17 cellular contexts compared by ENCODE assay signal in the genomic region with DNA sequence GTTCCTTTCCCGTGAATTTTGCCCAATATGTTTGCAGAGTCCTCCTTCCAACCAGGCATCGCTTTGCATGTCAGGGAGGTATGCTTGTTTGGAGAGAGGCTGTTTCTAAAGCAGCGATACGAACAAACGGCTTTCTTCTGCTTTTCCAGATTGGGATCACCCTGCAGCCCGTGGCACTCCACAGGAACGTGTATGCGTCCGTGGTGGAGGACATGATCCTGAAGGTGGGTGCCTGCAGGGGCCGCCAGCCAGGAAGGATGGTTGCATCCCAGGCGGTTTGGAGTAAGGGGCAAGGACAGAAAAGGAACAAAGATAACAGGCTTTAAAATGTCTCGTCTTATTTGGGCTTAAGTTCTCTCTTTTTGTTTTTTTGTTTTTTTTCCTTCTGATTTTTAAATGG.
"Had no signal": no experiment of that assay in that cellular context is flagged by ENCODE, and none has a peak within 500 bp of the region (broad histone marks: within the 10 kb centered on the region; RNA-seq: fewer than 3 reads in every experiment).

No MANE protein-coding gene starts in this region.

- DNase-seq: activated CD4-positive, alpha-beta T cell treated with anti-CD3 and anti-CD28 coated beads for 48 hours; activated CD4-positive, alpha-beta T cell treated with anti-CD3 and anti-CD28 coated beads, Interleukin-2, amount 50 U/mL, for 48 hours; activated CD4-positive, CD25-positive, alpha-beta regulatory T cell treated with anti-CD3 and anti-CD28 coated beads, Interleukin-2, amount 50 U/mL, for 72 hours; activated CD8-positive, alpha-beta memory T cell treated with anti-CD3 and anti-CD28 coated beads, Interleukin-2, amount 10 ng/mL, durations not matched to agents 7 days and 5 days; activated gamma-delta T cell; activated naive CD4-positive, alpha-beta T cell treated with anti-CD3 and anti-CD28 coated beads for 36 hours; activated T-cell treated with anti-CD3 and anti-CD28 coated beads, Interleukin-2, amount 50 U/mL, for 4 hours; amygdala; brain microvascular endothelial cell; MG63; MV-4-11; NCI-H82; T-cell had no signal

- ATAC-seq: activated CD8-positive, alpha-beta memory T cell treated with anti-CD3 and anti-CD28 coated beads, Interleukin-2, amount 10 ng/mL, durations not matched to agents 7 days and 5 days; activated T-cell treated with anti-CD3 and anti-CD28 coated beads, Interleukin-2, amount 50 U/mL, for 4 hours; Right ventricle myocardium inferior; T-cell; WTC11 had no signal

- H3K27ac Mint-ChIP-seq: activated CD8-positive, alpha-beta memory T cell treated with anti-CD3 and anti-CD28 coated beads, Interleukin-2, amount 10 ng/mL, durations not matched to agents 7 days and 5 days; activated naive CD4-positive, alpha-beta T cell treated with anti-CD3 and anti-CD28 coated beads for 36 hours; activated naive CD8-positive, alpha-beta T cell; T-cell; WTC11 had no signal

- H3K4me3 Mint-ChIP-seq: activated CD8-positive, alpha-beta memory T cell treated with anti-CD3 and anti-CD28 coated beads, Interleukin-2, amount 10 ng/mL, durations not matched to agents 7 days and 5 days; activated naive CD4-positive, alpha-beta T cell treated with anti-CD3 and anti-CD28 coated beads for 36 hours; activated naive CD8-positive, alpha-beta T cell; activated T-cell treated with anti-CD3 and anti-CD28 coated beads, Interleukin-2, amount 50 U/mL, for 4 hours; T-cell; WTC11 had no signal

- H3K9me3 ChIP-seq: MG63 had no signal

- H3K27ac ChIP-seq: brain microvascular endothelial cell, SK-N-MC had no signal

- H3K27me3 Mint-ChIP-seq: activated CD8-positive, alpha-beta memory T cell treated with anti-CD3 and anti-CD28 coated beads, Interleukin-2, amount 10 ng/mL, durations not matched to agents 7 days and 5 days; activated naive CD8-positive, alpha-beta T cell; T-cell had no signal

- H3K9me3 Mint-ChIP-seq: activated naive CD4-positive, alpha-beta T cell treated with anti-CD3 and anti-CD28 coated beads for 36 hours; activated T-cell treated with anti-CD3 and anti-CD28 coated beads, Interleukin-2, amount 50 U/mL, for 4 hours; T-cell; WTC11 had no signal

- H3K27me3 ChIP-seq: brain microvascular endothelial cell, MG63 had no signal

- H3K4me3 ChIP-seq: MG63, SK-N-MC had no signal

- H3K4me1 Mint-ChIP-seq: activated CD8-positive, alpha-beta memory T cell treated with anti-CD3 and anti-CD28 coated beads, Interleukin-2, amount 10 ng/mL, durations not matched to agents 7 days and 5 days; T-cell; WTC11 had no signal
